2 cellular contexts compared by ENCODE assay signal in genomic region chr9:98971168-98971914, GRCh38.
TF ChIP-seq lines count a peak whose summit lies in the region.

No MANE protein-coding gene starts in this region.

TF ChIP-seq in H1, 55 proteins besides CTCF, POLR2A, EP300 and RAD21:
- TF ChIP-seq PHF8 (conservative IDR thresholded peaks at IDR 0.05; ENCODE audit: low read depth, low read length), result no peak
- no peak for TF ChIP-seq E2F6 (IDR thresholded peaks at IDR 0.05)
- TF ChIP-seq JUND (IDR thresholded peaks at IDR 0.05; ENCODE audit: low read length), result peak; percentile 66; the same call in 1 of the 2 replicates
- 0 out of 2 replicates have a peak, but pooled peaks have one; percentile 11 for TF ChIP-seq ATF3 (IDR thresholded peaks at IDR 0.05; ENCODE audit: insufficient read depth, low read depth, low read length)
TF ChIP-seq in H1: peak in this region for 2.

TF ChIP-seq in WTC11, 78 proteins besides CTCF, POLR2A, EP300 and RAD21:
- TF ChIP-seq ZNF416 (CRISPR knock-in tag; IDR thresholded peaks at IDR 0.05) (no peak), ESRRA (CRISPR knock-in tag; IDR thresholded peaks at IDR 0.05; ENCODE audit: borderline replicate concordance) (no peak), USF2 (CRISPR knock-in tag; IDR thresholded peaks at IDR 0.05) (no peak)
